33 cellular contexts compared by ENCODE assay signal in genomic region chr18:8529609-8530008, GRCh38.
"Had no signal": no experiment of that assay in that cellular context is flagged by ENCODE, and none has a peak within 500 bp of the region (broad histone marks: within the 10 kb centered on the region; RNA-seq: fewer than 3 reads in every experiment).

No MANE protein-coding gene starts in this region.

- H3K9me3 ChIP-seq: SJCRH30 had no signal

- H3K4me2 ChIP-seq: KMS-11, PC-9 had no signal

- H3K36me3 ChIP-seq: adrenal gland, breast epithelium, SJCRH30, WERI-Rb-1 had no signal

- H3K27ac ChIP-seq: adrenal gland, body of pancreas, breast epithelium, KMS-11, PC-9, RWPE1, SJCRH30, SK-N-MC, WERI-Rb-1 had no signal

- DNase-seq: activated CD4-positive, alpha-beta T cell treated with anti-CD3 and anti-CD28 coated beads for 1 hour; activated CD4-positive, alpha-beta T cell treated with anti-CD3 and anti-CD28 coated beads for 48 hours; activated CD4-positive, CD25-positive, alpha-beta regulatory T cell; activated CD8-positive, alpha-beta T cell treated with anti-CD3 and anti-CD28 coated beads for 36 hours; activated effector memory CD4-positive, alpha-beta T cell treated with anti-CD3 and anti-CD28 coated beads, Interleukin-2, amount 50 U/mL, for 16 hours; activated naive CD4-positive, alpha-beta T cell treated with Interleukin-2 at 50 U/mL for 16 hours; activated T-cell treated with anti-CD3 and anti-CD28 coated beads, Interleukin-2, amount 50 U/mL, for 1 hour; activated T-cell treated with anti-CD3 and anti-CD28 coated beads, Interleukin-2, amount 50 U/mL, for 72 hours; adrenal gland; body of pancreas; MM.1S; NCI-H1092; NCI-H1436 treated with DMSO at 0.1 percent for 48 hours; NCI-H1694 treated with DMSO at 0.1 percent for 48 hours; NCI-H2029; NCI-H2107; NCI-H2171; NCI-H510A; NCI-H526; NCI-H748 treated with DMSO at 0.1 percent for 48 hours; PC-9; SJCRH30; T1000; WERI-Rb-1 had no signal

- FAIRE-seq: astrocyte, RCC 7860 had no signal

- H3K27ac Mint-ChIP-seq: activated CD8-positive, alpha-beta T cell treated with anti-CD3 and anti-CD28 coated beads for 36 hours; activated naive CD4-positive, alpha-beta T cell treated with anti-CD3 and anti-CD28 coated beads, Interleukin-2, amount 50 U/mL, for 24 hours; activated T-cell treated with anti-CD3 and anti-CD28 coated beads, Interleukin-2, amount 50 U/mL, for 72 hours; activated T-helper 17 cell treated with anti-CD3 and anti-CD28 coated beads, Interleukin-2, amount 50 U/mL, for 72 hours had no signal

- H2AFZ ChIP-seq: PC-9 had no signal

- H3K9ac ChIP-seq: KMS-11 had no signal

- ATAC-seq: activated CD8-positive, alpha-beta T cell treated with anti-CD3 and anti-CD28 coated beads for 36 hours; activated T-cell treated with anti-CD3 and anti-CD28 coated beads, Interleukin-2, amount 50 U/mL, for 72 hours; activated T-helper 17 cell treated with anti-CD3 and anti-CD28 coated beads, Interleukin-2, amount 50 U/mL, for 72 hours; body of pancreas; Right ventricle myocardium inferior had no signal

- H3K4me1 ChIP-seq: adrenal gland, body of pancreas, breast epithelium, SJCRH30 had no signal

- H3K4me3 Mint-ChIP-seq: activated CD8-positive, alpha-beta T cell treated with anti-CD3 and anti-CD28 coated beads for 36 hours; activated naive CD4-positive, alpha-beta T cell treated with anti-CD3 and anti-CD28 coated beads, Interleukin-2, amount 50 U/mL, for 24 hours; activated T-cell treated with anti-CD3 and anti-CD28 coated beads, Interleukin-2, amount 50 U/mL, for 72 hours; activated T-helper 17 cell treated with anti-CD3 and anti-CD28 coated beads, Interleukin-2, amount 50 U/mL, for 72 hours had no signal

- H3K4me1 Mint-ChIP-seq: activated naive CD4-positive, alpha-beta T cell treated with anti-CD3 and anti-CD28 coated beads, Interleukin-2, amount 50 U/mL, for 24 hours; activated T-helper 17 cell treated with anti-CD3 and anti-CD28 coated beads, Interleukin-2, amount 50 U/mL, for 72 hours had no signal

- H3K4me3 ChIP-seq: adrenal gland, body of pancreas, breast epithelium, PC-9, SJCRH30, SK-N-MC had no signal

- H3K27me3 ChIP-seq: adrenal gland, body of pancreas, breast epithelium, SJCRH30 had no signal
